Comparison of ENCODE assay signal across 11 cellular contexts in genomic region chr10:6928531-6929080, GRCh38.
DNase-seq lines count a peak whose midpoint lies in the region; ATAC-seq and TF ChIP-seq lines count a peak whose summit lies in the region.
"Had no signal": no experiment of that assay in that cellular context is flagged by ENCODE, and none has a peak within 500 bp of the region (broad histone marks: within the 10 kb centered on the region; RNA-seq: fewer than 3 reads in every experiment).

No MANE protein-coding gene starts in this region.

- H3K27ac Mint-ChIP-seq in activated naive CD8-positive, alpha-beta T cell treated with anti-CD3 and anti-CD28 coated beads, Interleukin-2, amount 10 ng/mL, durations not matched to agents 7 days and 5 days = peak overlapping the region; percentile 95
- H3K27ac Mint-ChIP-seq in natural killer cell treated with Interleukin-12 subunit alpha and Interleukin-12 subunit beta and Interleukin-15 and Interleukin-18, amount 100 ng/mL, for 72 hours = peak overlapping the region; percentile 97 to 98

- peaks cover 48% of the 10 kb centered on the region for H3K4me1 Mint-ChIP-seq in activated naive CD8-positive, alpha-beta T cell treated with anti-CD3 and anti-CD28 coated beads, Interleukin-2, amount 10 ng/mL, durations not matched to agents 7 days and 5 days
- peaks cover 47 to 64% of the 10 kb centered on the region in 2 donors for H3K4me1 Mint-ChIP-seq in natural killer cell treated with Interleukin-12 subunit alpha and Interleukin-12 subunit beta and Interleukin-15 and Interleukin-18, amount 100 ng/mL, for 72 hours (ENCODE audit: low read depth in 2 of 2)

- peaks cover 5% of the 10 kb centered on the region for H3K4me1 ChIP-seq in suprapubic skin
- H3K4me1 ChIP-seq: testis had no signal

- H3K27me3 ChIP-seq in suprapubic skin = peaks cover 10% of the 10 kb centered on the region
- H3K27me3 ChIP-seq: testis had no signal

- H3K27ac ChIP-seq in suprapubic skin = no peak overlapping the region
- H3K27ac ChIP-seq: 22Rv1, testis had no signal

- 66% methylated on average over 6 of the region's 6 CpGs for WGBS in suprapubic skin

- peak overlapping the region; percentile 50 for H3K4me3 ChIP-seq in Jurkat, Clone E6-1 (ENCODE audit: low read length)
- H3K4me3 ChIP-seq in suprapubic skin = no peak overlapping the region
- H3K4me3 ChIP-seq: testis had no signal

- H3K36me3 Mint-ChIP-seq in activated naive CD8-positive, alpha-beta T cell treated with anti-CD3 and anti-CD28 coated beads, Interleukin-2, amount 10 ng/mL, durations not matched to agents 7 days and 5 days = peaks cover 8% of the 10 kb centered on the region
- peaks cover 7% of the 10 kb centered on the region for H3K36me3 Mint-ChIP-seq in natural killer cell treated with Interleukin-12 subunit alpha and Interleukin-12 subunit beta and Interleukin-15 and Interleukin-18, amount 100 ng/mL, for 72 hours

- no peak for TF ChIP-seq CTCF in suprapubic skin (IDR thresholded peaks at IDR 0.05)

- peak overlapping the region; percentile 81 for H3K4me3 Mint-ChIP-seq in activated naive CD8-positive, alpha-beta T cell treated with anti-CD3 and anti-CD28 coated beads, Interleukin-2, amount 10 ng/mL, durations not matched to agents 7 days and 5 days
- peak overlapping the region; percentile 93 for H3K4me3 Mint-ChIP-seq in natural killer cell treated with Interleukin-12 subunit alpha and Interleukin-12 subunit beta and Interleukin-15 and Interleukin-18, amount 100 ng/mL, for 72 hours

- DNase-seq in DMS53 (lab: John Stamatoyannopoulos, UW) = peak; percentile 14
- no peak for DNase-seq in DMS53 treated with DMSO at 0.1 percent for 48 hours (lab: John Stamatoyannopoulos, UW; ENCODE audit: unreplicated experiment)
- peak; percentile 46 for DNase-seq in Jurkat, Clone E6-1 (ENCODE audit: low read depth, low spot score)
- DNase-seq in activated naive CD8-positive, alpha-beta T cell treated with anti-CD3 and anti-CD28 coated beads, Interleukin-2, amount 10 ng/mL, durations not matched to agents 7 days and 5 days = no peak
- DNase-seq in natural killer cell treated with Interleukin-12 subunit alpha and Interleukin-12 subunit beta and Interleukin-15 and Interleukin-18, amount 100 ng/mL, for 72 hours (ENCODE audit: low spot score) = no peak
- no peak for DNase-seq in suprapubic skin (ENCODE audit: low spot score in 2 of 2)
- DNase-seq: SHP77 treated with DMSO at 0.1 percent for 48 hours, testis had no signal

- H3K9me3 Mint-ChIP-seq in activated naive CD8-positive, alpha-beta T cell treated with anti-CD3 and anti-CD28 coated beads, Interleukin-2, amount 10 ng/mL, durations not matched to agents 7 days and 5 days = peaks cover 3% of the 10 kb centered on the region
- peaks cover 3% of the 10 kb centered on the region for H3K9me3 Mint-ChIP-seq in natural killer cell treated with Interleukin-12 subunit alpha and Interleukin-12 subunit beta and Interleukin-15 and Interleukin-18, amount 100 ng/mL, for 72 hours

- TF ChIP-seq POLR2A in suprapubic skin (IDR thresholded peaks at IDR 0.05) = no peak

- POLR2A ChIA-PET in activated naive CD8-positive, alpha-beta T cell treated with anti-CD3 and anti-CD28 coated beads, Interleukin-2, amount 10 ng/mL, durations not matched to agents 7 days and 5 days (lab: Charles Lee) = interaction anchor here (0.8 to 3.3 kb wide), 8 partner anchors 9 to 482 kb away, joined by 3 to 23 read pairs (median 4); partner anchors contain the start of gene SFMBT2

- peaks cover 8% of the 10 kb centered on the region for H3K27me3 Mint-ChIP-seq in activated naive CD8-positive, alpha-beta T cell treated with anti-CD3 and anti-CD28 coated beads, Interleukin-2, amount 10 ng/mL, durations not matched to agents 7 days and 5 days
- no peaks in the 10 kb centered on the region for H3K27me3 Mint-ChIP-seq in natural killer cell treated with Interleukin-12 subunit alpha and Interleukin-12 subunit beta and Interleukin-15 and Interleukin-18, amount 100 ng/mL, for 72 hours

- TF ChIP-seq EP300 in suprapubic skin (IDR thresholded peaks at IDR 0.05) = no peak

- no peaks in the 10 kb centered on the region for H3K9me3 ChIP-seq in suprapubic skin
- H3K9me3 ChIP-seq: testis had no signal

- no peak for ATAC-seq in activated naive CD8-positive, alpha-beta T cell treated with anti-CD3 and anti-CD28 coated beads, Interleukin-2, amount 10 ng/mL, durations not matched to agents 7 days and 5 days (ENCODE audit: low read depth)
- ATAC-seq in natural killer cell treated with Interleukin-12 subunit alpha and Interleukin-12 subunit beta and Interleukin-15 and Interleukin-18, amount 100 ng/mL, for 72 hours = peak in 1 of 2 donors; percentile 59
- ATAC-seq in GM18867 (IDR thresholded peaks at IDR 0.05; ENCODE audit: unreplicated experiment) = no peak
- ATAC-seq in GM19452 (IDR thresholded peaks at IDR 0.05; ENCODE audit: unreplicated experiment) = no peak

- no peaks in the 10 kb centered on the region for H3K36me3 ChIP-seq in suprapubic skin

Comparison
In these comparisons a context has a peak if more than half of its experiments do, and no peak if none do; other contexts are left out.
1. DNase-seq: peak in DMS53 (single experiment) and Jurkat, Clone E6-1 (single experiment); none in DMS53 treated with DMSO at 0.1 percent for 48 hours (single experiment), activated naive CD8-positive, alpha-beta T cell treated with anti-CD3 and anti-CD28 coated beads, Interleukin-2, amount 10 ng/mL, durations not matched to agents 7 days and 5 days (single experiment), natural killer cell treated with Interleukin-12 subunit alpha and Interleukin-12 subunit beta and Interleukin-15 and Interleukin-18, amount 100 ng/mL, for 72 hours (single experiment) and suprapubic skin (0 of 2).